13 cellular contexts compared by ENCODE assay signal in the genomic region with DNA sequence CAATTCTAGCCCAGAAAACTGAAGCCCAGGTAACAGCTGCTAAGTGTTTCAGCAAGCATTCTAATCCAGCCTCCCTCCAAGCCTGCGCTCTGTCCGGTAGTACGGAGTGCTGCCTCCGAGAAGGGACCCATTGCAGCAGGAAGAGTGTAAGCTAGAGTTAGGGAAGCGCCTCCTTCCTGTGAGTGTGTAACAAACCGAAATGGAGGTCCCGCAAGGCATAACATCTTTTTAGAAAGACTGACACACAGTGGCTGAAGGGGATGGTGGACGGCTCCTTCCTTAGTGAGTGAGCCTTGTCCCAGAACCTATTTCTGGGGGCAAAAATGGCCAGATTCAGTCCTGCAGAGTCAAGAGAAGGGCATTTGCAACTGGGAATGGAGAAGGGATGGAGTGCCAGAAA. TPM values are rescaled to one million over a fixed set of nuclear protein-coding genes. Genes with fewer than 3 reads are reported as not detected.
DNase-seq lines count a peak whose midpoint lies in the region; ATAC-seq and TF ChIP-seq lines count a peak whose summit lies in the region.
"Had no signal": no experiment of that assay in that cellular context is flagged by ENCODE, and none has a peak within 500 bp of the region (broad histone marks: within the 10 kb centered on the region; RNA-seq: fewer than 3 reads in every experiment).

No MANE protein-coding gene starts in this region.

- TF ChIP-seq POLR2A in Peyer's patch (IDR thresholded peaks at IDR 0.05) = no peak
- no peak for TF ChIP-seq POLR2A in gastroesophageal sphincter (IDR thresholded peaks at IDR 0.05)

- H3K27me3 ChIP-seq in BLaER1 = no peaks in the 10 kb centered on the region
- no peaks in the 10 kb centered on the region for H3K27me3 ChIP-seq in Peyer's patch
- no peaks in the 10 kb centered on the region for H3K27me3 ChIP-seq in gastroesophageal sphincter
- no peaks in the 10 kb centered on the region for H3K27me3 ChIP-seq in psoas muscle (ENCODE audit: insufficient read depth in 3 of 3, low read length in 2 of 3)
- H3K27me3 ChIP-seq: right lobe of liver had no signal

- H4K20me1 ChIP-seq in BLaER1 = peaks cover 36% of the 10 kb centered on the region

- TF ChIP-seq EP300 in gastroesophageal sphincter (IDR thresholded peaks at IDR 0.05) = no peak

- TF ChIP-seq CTCF in Peyer's patch (IDR thresholded peaks at IDR 0.05) (no peak), gastroesophageal sphincter (IDR thresholded peaks at IDR 0.05) (no peak), psoas muscle (IDR thresholded peaks at IDR 0.05) (no peak)

- peak overlapping the region; percentile 88 for H3K4me2 ChIP-seq in BLaER1

- WGBS in gastroesophageal sphincter (ENCODE audit: low coverage in 1 of 2), 2 donors = 40 to 60% methylated on average over 1 to 2 of the region's 8 CpGs
- WGBS in psoas muscle, 3 donors = 42 to 78% (median 55%) methylated on average over 8 of the region's 8 CpGs

- intact Hi-C loops in psoas muscle (cut with DNase I) = no loop called here

- peak overlapping the region; percentile 52; the same call in 1 of the 2 replicates for H3K9ac ChIP-seq in BLaER1

- H3K9me3 ChIP-seq in BLaER1 (no peaks in the 10 kb centered on the region), Peyer's patch (no peaks in the 10 kb centered on the region), gastroesophageal sphincter (no peaks in the 10 kb centered on the region), psoas muscle (no peaks in the 10 kb centered on the region)
- H3K9me3 ChIP-seq: right lobe of liver had no signal

- H3K4me3 ChIP-seq in BLaER1 = peak overlapping the region; percentile 39
- H3K4me3 ChIP-seq in Peyer's patch = no peak overlapping the region
- no peak overlapping the region for H3K4me3 ChIP-seq in gastroesophageal sphincter
- H3K4me3 ChIP-seq in psoas muscle = no peak overlapping the region
- H3K4me3 ChIP-seq: right lobe of liver had no signal

- H3K36me3 ChIP-seq in BLaER1 = peaks cover 44% of the 10 kb centered on the region
- H3K36me3 ChIP-seq in Peyer's patch = peaks cover 0 to 39% (median 0%) of the 10 kb centered on the region in 3 donors
- peaks cover 0 to 49% of the 10 kb centered on the region in 2 donors for H3K36me3 ChIP-seq in gastroesophageal sphincter
- H3K36me3 ChIP-seq in psoas muscle (ENCODE audit: insufficient read depth in 1 of 2, low read depth in 1 of 2) = peaks cover 0 to 45% of the 10 kb centered on the region in 2 donors

- DNase-seq in Peyer's patch = no peak
- DNase-seq in psoas muscle = no peak
- no peak for DNase-seq in NCI-H82 (lab: John Stamatoyannopoulos, UW)
- no peak for DNase-seq in NOMO-1 (lab: John Stamatoyannopoulos, UW; ENCODE audit: unreplicated experiment in 2 of 2)
- no peak for DNase-seq in islet precursor cell
- DNase-seq in stimulated activated CD4-positive, alpha-beta T cell treated with anti-CD3 and anti-CD28 coated beads, Interleukin-15, amount 100 ng/mL, for 24 hours = no peak
- DNase-seq: activated naive CD4-positive, alpha-beta T cell treated with anti-CD3 and anti-CD28 coated beads for 36 hours; H9; immature natural killer cell; right lobe of liver; T1000 had no signal

- H3K27ac ChIP-seq in BLaER1 = peak overlapping the region; percentile 68
- H3K27ac ChIP-seq in Peyer's patch = peak overlapping the region; percentile 25 to 84 (median 69)
- peak overlapping the region; percentile 80 to 97 (median 88) for H3K27ac ChIP-seq in gastroesophageal sphincter
- peak overlapping the region; percentile 71 for H3K27ac ChIP-seq in psoas muscle

- ATAC-seq in gastroesophageal sphincter = no peak
- peak; percentile 16 to 37 (median 22) for ATAC-seq in psoas muscle

- H3K4me1 ChIP-seq in BLaER1 = peaks cover 67% of the 10 kb centered on the region
- H3K4me1 ChIP-seq in Peyer's patch = peaks cover 0 to 80% (median 12%) of the 10 kb centered on the region in 4 donors
- H3K4me1 ChIP-seq in gastroesophageal sphincter = peaks cover 17 to 99% (median 29%) of the 10 kb centered on the region in 3 donors
- peaks cover 64% of the 10 kb centered on the region for H3K4me1 ChIP-seq in psoas muscle
- H3K4me1 ChIP-seq: right lobe of liver had no signal

RNA-seq across cellular contexts. Expression of gene PKDCC, which starts 12.2 kb away (rescaled TPM):
- 100 to 1,000 TPM; 113 to 210 (median 157) TPM for total RNA-seq in Peyer's patch
- total RNA-seq in gastroesophageal sphincter = 100 to 1,000 TPM in 3 of 4 donors, 10 to 100 TPM in 1; 89.0 to 277 (median 194) TPM
- total RNA-seq in psoas muscle = 100 to 1,000 TPM in 2 of 4 donors, 10 to 100 TPM in 2; 45.6 to 159 (median 111) TPM
- 100 to 1,000 TPM in 2 of 3 donors, 10 to 100 TPM in 1; 76.1 to 209 (median 186) TPM for polyA plus RNA-seq in psoas muscle
- total RNA-seq: activated naive CD4-positive, alpha-beta T cell treated with anti-CD3 and anti-CD28 coated beads for 36 hours had no signal
- polyA plus RNA-seq: immature natural killer cell had no signal
